In the genomic region with DNA sequence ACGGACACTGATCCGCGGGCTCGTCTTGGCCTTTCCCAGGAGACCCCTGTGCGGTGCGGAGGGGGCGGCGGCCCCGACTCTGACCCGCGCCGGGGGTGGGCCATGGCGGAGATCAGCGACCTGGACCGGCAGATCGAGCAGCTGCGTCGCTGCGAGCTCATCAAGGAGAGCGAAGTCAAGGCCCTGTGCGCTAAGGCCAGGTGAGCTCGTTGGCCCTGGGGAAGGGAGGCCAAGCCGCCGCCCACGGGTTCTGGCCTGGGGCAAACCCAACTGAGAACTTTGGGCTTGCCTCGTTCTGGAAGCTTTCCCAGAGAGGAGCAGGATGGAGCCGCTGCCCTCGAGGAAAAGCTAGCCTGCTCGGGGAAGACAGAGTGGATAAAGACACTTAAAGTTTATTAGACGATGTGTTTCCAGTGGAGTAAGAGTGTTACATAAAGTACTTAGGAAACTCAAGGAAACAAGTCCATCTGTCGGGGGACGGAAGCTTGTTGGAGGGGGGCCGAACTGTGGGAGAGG, we compare ENCODE assay signal across 1 cellular context.
TF ChIP-seq lines count a peak whose summit lies in the region.

No MANE protein-coding gene starts in this region.

TF ChIP-seq in GM23338, 12 proteins besides CTCF, POLR2A, EP300 and RAD21 (continued from another document):
- TF ChIP-seq, protein P1, sequence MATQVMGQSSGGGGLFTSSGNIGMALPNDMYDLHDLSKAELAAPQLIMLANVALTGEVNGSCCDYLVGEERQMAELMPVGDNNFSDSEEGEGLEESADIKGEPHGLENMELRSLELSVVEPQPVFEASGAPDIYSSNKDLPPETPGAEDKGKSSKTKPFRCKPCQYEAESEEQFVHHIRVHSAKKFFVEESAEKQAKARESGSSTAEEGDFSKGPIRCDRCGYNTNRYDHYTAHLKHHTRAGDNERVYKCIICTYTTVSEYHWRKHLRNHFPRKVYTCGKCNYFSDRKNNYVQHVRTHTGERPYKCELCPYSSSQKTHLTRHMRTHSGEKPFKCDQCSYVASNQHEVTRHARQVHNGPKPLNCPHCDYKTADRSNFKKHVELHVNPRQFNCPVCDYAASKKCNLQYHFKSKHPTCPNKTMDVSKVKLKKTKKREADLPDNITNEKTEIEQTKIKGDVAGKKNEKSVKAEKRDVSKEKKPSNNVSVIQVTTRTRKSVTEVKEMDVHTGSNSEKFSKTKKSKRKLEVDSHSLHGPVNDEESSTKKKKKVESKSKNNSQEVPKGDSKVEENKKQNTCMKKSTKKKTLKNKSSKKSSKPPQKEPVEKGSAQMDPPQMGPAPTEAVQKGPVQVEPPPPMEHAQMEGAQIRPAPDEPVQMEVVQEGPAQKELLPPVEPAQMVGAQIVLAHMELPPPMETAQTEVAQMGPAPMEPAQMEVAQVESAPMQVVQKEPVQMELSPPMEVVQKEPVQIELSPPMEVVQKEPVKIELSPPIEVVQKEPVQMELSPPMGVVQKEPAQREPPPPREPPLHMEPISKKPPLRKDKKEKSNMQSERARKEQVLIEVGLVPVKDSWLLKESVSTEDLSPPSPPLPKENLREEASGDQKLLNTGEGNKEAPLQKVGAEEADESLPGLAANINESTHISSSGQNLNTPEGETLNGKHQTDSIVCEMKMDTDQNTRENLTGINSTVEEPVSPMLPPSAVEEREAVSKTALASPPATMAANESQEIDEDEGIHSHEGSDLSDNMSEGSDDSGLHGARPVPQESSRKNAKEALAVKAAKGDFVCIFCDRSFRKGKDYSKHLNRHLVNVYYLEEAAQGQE (IDR thresholded peaks at IDR 0.05; ENCODE audit: unreplicated experiment): no peak
- TF ChIP-seq ZNF114 (CRISPR knock-in tag; IDR thresholded peaks at IDR 0.05): no peak
- TF ChIP-seq POLR2AphosphoS5 (IDR thresholded peaks at IDR 0.05; ENCODE audit: low read depth): no peak
- TF ChIP-seq, protein P2, sequence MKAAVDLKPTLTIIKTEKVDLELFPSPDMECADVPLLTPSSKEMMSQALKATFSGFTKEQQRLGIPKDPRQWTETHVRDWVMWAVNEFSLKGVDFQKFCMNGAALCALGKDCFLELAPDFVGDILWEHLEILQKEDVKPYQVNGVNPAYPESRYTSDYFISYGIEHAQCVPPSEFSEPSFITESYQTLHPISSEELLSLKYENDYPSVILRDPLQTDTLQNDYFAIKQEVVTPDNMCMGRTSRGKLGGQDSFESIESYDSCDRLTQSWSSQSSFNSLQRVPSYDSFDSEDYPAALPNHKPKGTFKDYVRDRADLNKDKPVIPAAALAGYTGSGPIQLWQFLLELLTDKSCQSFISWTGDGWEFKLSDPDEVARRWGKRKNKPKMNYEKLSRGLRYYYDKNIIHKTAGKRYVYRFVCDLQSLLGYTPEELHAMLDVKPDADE (IDR thresholded peaks at IDR 0.05): no peak
